ENCODE assay signal across 19 cellular contexts in genomic region chr10:85622425-85622824, GRCh38.
A peak's percentile ranks its signal among the peaks of the same experiment; 100 is the strongest.
DNase-seq lines count a peak whose midpoint lies in the region; ATAC-seq and TF ChIP-seq lines count a peak whose summit lies in the region.
"Had no signal": no experiment of that assay in that cellular context is flagged by ENCODE, and none has a peak within 500 bp of the region (broad histone marks: within the 10 kb centered on the region; RNA-seq: fewer than 3 reads in every experiment).

No MANE protein-coding gene starts in this region.

- H2BK12ac ChIP-seq in H9 (ENCODE audit: insufficient read length, low read depth, low read length): no peak overlapping the region

- H4K5ac ChIP-seq in H9 (ENCODE audit: insufficient read length, low read depth, low read length): no peak overlapping the region

- no peaks in the 10 kb centered on the region for H4K20me1 ChIP-seq in H9 (ENCODE audit: control insufficient read depth, insufficient read depth, insufficient read length)
- H4K20me1 ChIP-seq: BLaER1 had no signal

- TF ChIP-seq CTCF in 22Rv1 (IDR thresholded peaks at IDR 0.05) (no peak), H9 (conservative IDR thresholded peaks at IDR 0.05) (no peak), endodermal cell (conservative IDR thresholded peaks at IDR 0.05) (no peak), osteocyte (IDR thresholded peaks at IDR 0.05) (no peak), left lung (IDR thresholded peaks at IDR 0.05) (no peak)

- H3K4me2 ChIP-seq in H9 (ENCODE audit: insufficient read depth, insufficient read length, low read length): no peak overlapping the region
- H3K4me2 ChIP-seq: BLaER1 had no signal

- H4K8ac ChIP-seq in H9 (replicated peaks; ENCODE audit: insufficient read length, low read depth, low read length): no peak overlapping the region

- H3K23ac ChIP-seq in H9 (ENCODE audit: insufficient read length, low read depth, low read length): no peak overlapping the region

- peak overlapping the region; percentile 75 for H3K27ac ChIP-seq in 22Rv1
- H3K27ac ChIP-seq in H9 (ENCODE audit: insufficient read length, low read depth, low read length): no peak overlapping the region
- H3K27ac ChIP-seq in endodermal cell (ENCODE audit: low read depth, low read length): no peak overlapping the region
- H3K27ac ChIP-seq in left lung: no peak overlapping the region
- H3K27ac ChIP-seq: BLaER1, C4-2B had no signal

- H3K4me1 ChIP-seq in H9 (ENCODE audit: insufficient read depth, low read length) (no peaks in the 10 kb centered on the region), endodermal cell (ENCODE audit: control insufficient read depth, insufficient read depth, low read length) (no peaks in the 10 kb centered on the region), left lung (no peaks in the 10 kb centered on the region)

- H3K79me2 ChIP-seq in H9 (ENCODE audit: insufficient read depth, low read length): no peaks in the 10 kb centered on the region

- H3K27ac Mint-ChIP-seq in H9 (no peak overlapping the region), endodermal cell (no peak overlapping the region), osteocyte (ENCODE audit: unreplicated experiment) (no peak overlapping the region)
- H3K27ac Mint-ChIP-seq: B cell; CD8-positive, alpha-beta T cell had no signal

- no peaks in the 10 kb centered on the region for H3K9me3 ChIP-seq in H9 (ENCODE audit: control insufficient read depth, low read depth, low read length)
- H3K9me3 ChIP-seq in endodermal cell (ENCODE audit: control insufficient read depth, low read length): no peaks in the 10 kb centered on the region
- no peaks in the 10 kb centered on the region for H3K9me3 ChIP-seq in left lung
- H3K9me3 ChIP-seq: BLaER1 had no signal

- H3K27me3 Mint-ChIP-seq in H9 (ENCODE audit: low read depth): no peaks in the 10 kb centered on the region
- H3K27me3 Mint-ChIP-seq in endodermal cell (ENCODE audit: insufficient read depth): peaks cover 8% of the 10 kb centered on the region
- no peaks in the 10 kb centered on the region for H3K27me3 Mint-ChIP-seq in osteocyte (ENCODE audit: unreplicated experiment)
- H3K27me3 Mint-ChIP-seq: CD4-positive, CD25-positive, alpha-beta regulatory T cell had no signal

- H3K36me3 ChIP-seq in endodermal cell (ENCODE audit: control insufficient read depth, insufficient read depth, low read length) (no peaks in the 10 kb centered on the region), left lung (no peaks in the 10 kb centered on the region)
- H3K36me3 ChIP-seq: BLaER1 had no signal

- H2BK20ac ChIP-seq in H9 (ENCODE audit: low read depth, low read length, poor library complexity, severe bottlenecking): no peak overlapping the region

- no peak overlapping the region for H3K4me3 Mint-ChIP-seq in H9
- no peak overlapping the region for H3K4me3 Mint-ChIP-seq in endodermal cell
- H3K4me3 Mint-ChIP-seq in osteocyte (ENCODE audit: unreplicated experiment): no peak overlapping the region
- H3K4me3 Mint-ChIP-seq: B cell; CD4-positive, CD25-positive, alpha-beta regulatory T cell; CD8-positive, alpha-beta T cell had no signal

- no peak overlapping the region for H3K14ac ChIP-seq in H9 (ENCODE audit: insufficient read depth, low read length)

- H3K27me3 ChIP-seq in H9 (ENCODE audit: insufficient read depth, low read length): no peaks in the 10 kb centered on the region
- H3K27me3 ChIP-seq in endodermal cell (ENCODE audit: control insufficient read depth, insufficient read depth, low read length, poor library complexity, severe bottlenecking): no peaks in the 10 kb centered on the region
- no peaks in the 10 kb centered on the region for H3K27me3 ChIP-seq in left lung
- H3K27me3 ChIP-seq: BLaER1 had no signal

- no peak overlapping the region for H3K18ac ChIP-seq in H9 (ENCODE audit: insufficient read length, low read depth, low read length)

- H4K91ac ChIP-seq in H9 (ENCODE audit: insufficient read length, low read depth, low read length): no peak overlapping the region

- no peaks in the 10 kb centered on the region for H3K9me3 Mint-ChIP-seq in H9
- no peaks in the 10 kb centered on the region for H3K9me3 Mint-ChIP-seq in endodermal cell
- peaks cover 9% of the 10 kb centered on the region for H3K9me3 Mint-ChIP-seq in osteocyte (ENCODE audit: unreplicated experiment)
- H3K9me3 Mint-ChIP-seq: CD4-positive, CD25-positive, alpha-beta regulatory T cell; CD8-positive, alpha-beta T cell had no signal

- no peak overlapping the region for H3T11ph ChIP-seq in H9 (ENCODE audit: low read length)

- H3K23me2 ChIP-seq in H9 (ENCODE audit: insufficient read length, low read depth, low read length, poor library complexity, severe bottlenecking): no peaks in the 10 kb centered on the region

- H2BK120ac ChIP-seq in H9 (ENCODE audit: low read depth, low read length, poor library complexity, severe bottlenecking): no peak overlapping the region

- no peaks in the 10 kb centered on the region for H3K36me3 Mint-ChIP-seq in H9 (ENCODE audit: insufficient read depth in 1 of 3, low read depth in 3 of 3)
- H3K36me3 Mint-ChIP-seq in endodermal cell (ENCODE audit: low read depth): no peaks in the 10 kb centered on the region
- H3K36me3 Mint-ChIP-seq in osteocyte (ENCODE audit: unreplicated experiment): no peaks in the 10 kb centered on the region
- H3K36me3 Mint-ChIP-seq: CD4-positive, CD25-positive, alpha-beta regulatory T cell; CD8-positive, alpha-beta T cell had no signal

- WGBS in H9 (ENCODE audit: extremely low coverage, insufficient read length, low lambda C conversion rate): no CpG with 5 or more reads among the region's 3 CpGs
- 95 to 100% methylated on average over 3 of the region's 3 CpGs for WGBS in endodermal cell (ENCODE audit: insufficient coverage in 1 of 2, insufficient read length in 1 of 2), 2 experiments

- ATAC-seq in HG03521 (IDR thresholded peaks at IDR 0.05; ENCODE audit: unreplicated experiment): no peak
- ATAC-seq in left lung: no peak
- no peak for ATAC-seq in GM21825 (IDR thresholded peaks at IDR 0.05; ENCODE audit: unreplicated experiment)
- ATAC-seq: CD8-positive, alpha-beta T cell had no signal

- DNase-seq in H9 (peak; percentile 1), endodermal cell (peak; percentile 29), osteocyte (ENCODE audit: extremely low spot score, unreplicated experiment) (peak; percentile 7), DMS53 (lab: John Stamatoyannopoulos, UW) (no peak), left lung (no peak)
- DNase-seq: 8988T, DMS 273 treated with DMSO at 0.1 percent for 48 hours, DMS79 treated with DMSO at 0.1 percent for 48 hours, GF-D8, GOT3, HCEC 1CT had no signal

- H3K4me1 Mint-ChIP-seq in H9: 0 out of 4 replicates have a peak, but pooled peaks cover 2 to 3% of the 10 kb centered on the region in 2 experiments
- H3K4me1 Mint-ChIP-seq in endodermal cell: peaks cover 2% of the 10 kb centered on the region
- no peaks in the 10 kb centered on the region for H3K4me1 Mint-ChIP-seq in osteocyte (ENCODE audit: unreplicated experiment)
- H3K4me1 Mint-ChIP-seq: B cell had no signal

- H3K56ac ChIP-seq in H9 (ENCODE audit: insufficient read length, low read depth, low read length): no peak overlapping the region

- no peak overlapping the region for H2BK15ac ChIP-seq in H9 (ENCODE audit: low read depth, low read length)

- H2AK5ac ChIP-seq in H9 (ENCODE audit: insufficient read length, low read length): no peak overlapping the region

- H3K4ac ChIP-seq in H9 (ENCODE audit: low read depth, low read length): no peak overlapping the region

- no peak overlapping the region for H2BK5ac ChIP-seq in H9 (ENCODE audit: insufficient read length, low read length)

- no peak overlapping the region for H3K9ac ChIP-seq in H9 (ENCODE audit: extremely low read depth, insufficient read length, low read length)
- H3K9ac ChIP-seq in endodermal cell (ENCODE audit: extremely low read depth, low read length, poor library complexity, severe bottlenecking): no peak overlapping the region
- H3K9ac ChIP-seq: BLaER1 had no signal

- H2AFZ ChIP-seq in H9 (ENCODE audit: low read length): no peak overlapping the region

- H3K4me3 ChIP-seq in endodermal cell (ENCODE audit: low read length) (no peak overlapping the region), left lung (no peak overlapping the region)
- H3K4me3 ChIP-seq: BLaER1 had no signal

- H3K79me1 ChIP-seq in H9 (ENCODE audit: insufficient read depth, low read depth, low read length, poor library complexity, severe bottlenecking): no peaks in the 10 kb centered on the region

- intact Hi-C loops in left lung (cut with DNase I): no loop called here

Comparison
In these comparisons a context has a peak if more than half of its experiments do, and no peak if none do; other contexts are left out.
1. DNase-seq: peak in H9 (single experiment), endodermal cell (single experiment) and osteocyte (single experiment); none in DMS53 (single experiment) and left lung (0 of 2).